Comparison of ENCODE assay signal across 20 cellular contexts in the genomic region with DNA sequence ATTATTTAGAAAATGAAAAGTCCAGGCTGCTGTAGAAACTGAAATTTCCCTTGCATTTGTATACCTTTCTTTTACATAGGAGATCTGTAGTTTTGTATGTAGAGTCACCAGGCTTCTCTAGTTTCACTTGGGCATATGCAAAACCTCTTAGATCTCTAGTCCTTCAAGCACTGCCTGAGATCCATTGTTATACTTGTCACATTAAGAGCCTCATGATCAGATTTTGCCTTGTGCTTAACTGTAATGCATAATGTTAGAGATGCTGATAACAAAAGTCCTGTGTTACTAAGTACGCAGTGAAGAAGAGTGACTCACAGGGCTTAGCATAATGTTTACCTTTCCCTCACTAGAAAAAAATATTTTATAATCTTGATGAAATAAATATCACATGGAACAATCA.
DNase-seq lines count a peak whose midpoint lies in the region; ATAC-seq and TF ChIP-seq lines count a peak whose summit lies in the region.
"Had no signal": no experiment of that assay in that cellular context is flagged by ENCODE, and none has a peak within 500 bp of the region (broad histone marks: within the 10 kb centered on the region; RNA-seq: fewer than 3 reads in every experiment).

No MANE protein-coding gene starts in this region.

- no peaks in the 10 kb centered on the region for H3K27me3 ChIP-seq in brain microvascular endothelial cell (replicated peaks)
- H3K27me3 ChIP-seq: neural progenitor cell, upper lobe of left lung had no signal

- intact Hi-C loops in activated T-helper 2 cell treated with anti-CD3 and anti-CD28 coated beads, Interferon-gamma antibody, Interleukin-2, Interleukin-4, amounts not matched to agents 10 μg/mL and 5 μg/mL and 100 μg/mL, durations not matched to agents 14 hours and 24 hours and 36 hours (cut with micrococcal nuclease), result no loop called here

- in situ Hi-C loops in brain microvascular endothelial cell (cut with HindIII; ENCODE audit: low pct_ligation_motif_present, low sequenced_read_pairs), result no loop called here

- H3K36me3 Mint-ChIP-seq in activated T-helper 2 cell treated with anti-CD3 and anti-CD28 coated beads, Interferon-gamma antibody, Interleukin-2, Interleukin-4, amounts not matched to agents 10 μg/mL and 5 μg/mL and 100 μg/mL, durations not matched to agents 14 hours and 24 hours and 36 hours (ENCODE audit: low read depth), result no peaks in the 10 kb centered on the region
- H3K36me3 Mint-ChIP-seq: CD8-positive, alpha-beta memory T cell; neural progenitor cell had no signal

- no peak overlapping the region for H3K4me3 ChIP-seq in brain microvascular endothelial cell (ENCODE audit: low read depth, low read length)
- H3K4me3 ChIP-seq: neural progenitor cell, psoas muscle, upper lobe of left lung had no signal

- no peaks in the 10 kb centered on the region for H3K27me3 Mint-ChIP-seq in activated T-helper 2 cell treated with anti-CD3 and anti-CD28 coated beads, Interferon-gamma antibody, Interleukin-2, Interleukin-4, amounts not matched to agents 10 μg/mL and 5 μg/mL and 100 μg/mL, durations not matched to agents 14 hours and 24 hours and 36 hours (ENCODE audit: low read depth)
- H3K27me3 Mint-ChIP-seq: CD8-positive, alpha-beta memory T cell had no signal

- peaks cover 12% of the 10 kb centered on the region for H3K9me3 Mint-ChIP-seq in activated T-helper 2 cell treated with anti-CD3 and anti-CD28 coated beads, Interferon-gamma antibody, Interleukin-2, Interleukin-4, amounts not matched to agents 10 μg/mL and 5 μg/mL and 100 μg/mL, durations not matched to agents 14 hours and 24 hours and 36 hours

- ATAC-seq in GM21723 (IDR thresholded peaks at IDR 0.05; ENCODE audit: unreplicated experiment), result no peak
- ATAC-seq: psoas muscle had no signal

- no peaks in the 10 kb centered on the region for H3K36me3 ChIP-seq in brain microvascular endothelial cell (replicated peaks)
- H3K36me3 ChIP-seq: neural progenitor cell, upper lobe of left lung had no signal

- TF ChIP-seq CTCF in brain microvascular endothelial cell (IDR thresholded peaks at IDR 0.05; ENCODE audit: low read depth, low read length, missing control alignments), result no peak

- no peak overlapping the region for H3K27ac Mint-ChIP-seq in activated T-helper 2 cell treated with anti-CD3 and anti-CD28 coated beads, Interferon-gamma antibody, Interleukin-2, Interleukin-4, amounts not matched to agents 10 μg/mL and 5 μg/mL and 100 μg/mL, durations not matched to agents 14 hours and 24 hours and 36 hours
- H3K27ac Mint-ChIP-seq: CD8-positive, alpha-beta memory T cell; neural progenitor cell had no signal

- H3K4me1 Mint-ChIP-seq in activated T-helper 2 cell treated with anti-CD3 and anti-CD28 coated beads, Interferon-gamma antibody, Interleukin-2, Interleukin-4, amounts not matched to agents 10 μg/mL and 5 μg/mL and 100 μg/mL, durations not matched to agents 14 hours and 24 hours and 36 hours (ENCODE audit: low read depth), result no peaks in the 10 kb centered on the region
- H3K4me1 Mint-ChIP-seq: CD8-positive, alpha-beta memory T cell had no signal

- DNase-seq in DMS79 treated with DMSO at 0.1 percent for 48 hours (lab: John Stamatoyannopoulos, UW) (peak; percentile 38), NCI-H128 (lab: John Stamatoyannopoulos, UW; ENCODE audit: unreplicated experiment) (peak; percentile 73), NCI-H526 treated with DMSO at 0.1 percent for 48 hours (lab: John Stamatoyannopoulos, UW) (peak; percentile 78), brain microvascular endothelial cell (peak; percentile 29), substantia nigra (lab: John Stamatoyannopoulos, UW) (no peak)
- DNase-seq in stimulated activated CD4-positive, alpha-beta T cell treated with anti-CD3 and anti-CD28 coated beads, Interleukin-12 subunit alpha, Interleukin-12 subunit beta, amount 100 ng/mL, for 4 hours, result no peak
- DNase-seq in activated T-helper 2 cell treated with anti-CD3 and anti-CD28 coated beads, Interferon-gamma antibody, Interleukin-2, Interleukin-4, amounts not matched to agents 10 μg/mL and 5 μg/mL and 100 μg/mL, durations not matched to agents 14 hours and 24 hours and 36 hours (ENCODE audit: low spot score), result no peak
- DNase-seq: activated CD4-positive, alpha-beta T cell treated with anti-CD3 and anti-CD28 coated beads, Interleukin-2, amount 50 U/mL, for 48 hours; aorta; CD8-positive, alpha-beta memory T cell; effector memory CD4-positive, alpha-beta T cell; glutamatergic neuron; Kasumi-1; NCI-H2081 treated with DMSO at 0.1 percent for 48 hours; psoas muscle; small intestine; stimulated activated CD4-positive, alpha-beta T cell treated with anti-CD3 and anti-CD28 coated beads, Interleukin-4, amount 100 ng/mL, for 4 hours; upper lobe of left lung had no signal

- H3K4me3 Mint-ChIP-seq in activated T-helper 2 cell treated with anti-CD3 and anti-CD28 coated beads, Interferon-gamma antibody, Interleukin-2, Interleukin-4, amounts not matched to agents 10 μg/mL and 5 μg/mL and 100 μg/mL, durations not matched to agents 14 hours and 24 hours and 36 hours (ENCODE audit: low read depth), result no peak overlapping the region
- H3K4me3 Mint-ChIP-seq: CD8-positive, alpha-beta memory T cell; neural progenitor cell had no signal

- H3K27ac ChIP-seq in brain microvascular endothelial cell (no peak overlapping the region), substantia nigra (ENCODE audit: low read depth, low read length, poor library complexity, severe bottlenecking) (no peak overlapping the region)
- H3K27ac ChIP-seq: neural progenitor cell, psoas muscle, upper lobe of left lung had no signal

Comparison
In these comparisons a context has a peak if more than half of its experiments do, and no peak if none do; other contexts are left out.
1. DNase-seq: peak in DMS79 treated with DMSO at 0.1 percent for 48 hours (single experiment), NCI-H128 (single experiment), NCI-H526 treated with DMSO at 0.1 percent for 48 hours (single experiment) and brain microvascular endothelial cell (single experiment); none in stimulated activated CD4-positive, alpha-beta T cell treated with anti-CD3 and anti-CD28 coated beads, Interleukin-12 subunit alpha, Interleukin-12 subunit beta, amount 100 ng/mL, for 4 hours (single experiment), substantia nigra (0 of 49) and activated T-helper 2 cell treated with anti-CD3 and anti-CD28 coated beads, Interferon-gamma antibody, Interleukin-2, Interleukin-4, amounts not matched to agents 10 μg/mL and 5 μg/mL and 100 μg/mL, durations not matched to agents 14 hours and 24 hours and 36 hours (single experiment).